In genomic region chr20:11156922-11157321, GRCh38 we compare ENCODE assay signal across 27 cellular contexts.
"Had no signal": no experiment of that assay in that cellular context is flagged by ENCODE, and none has a peak within 500 bp of the region (broad histone marks: within the 10 kb centered on the region; RNA-seq: fewer than 3 reads in every experiment).

No MANE protein-coding gene starts in this region.

- H3K4me3 Mint-ChIP-seq: activated CD4-positive, alpha-beta memory T cell treated with anti-CD3 and anti-CD28 coated beads for 36 hours; activated CD4-positive, alpha-beta T cell treated with anti-CD3 and anti-CD28 coated beads, Interleukin-2, amount 10 ng/mL, durations not matched to agents 24 days and 14 days; activated naive CD8-positive, alpha-beta T cell treated with anti-CD3 and anti-CD28 coated beads, Interleukin-2, amount 50 U/mL, for 24 hours; activated T-cell treated with anti-CD3 and anti-CD28 coated beads, Interleukin-2, amount 50 U/mL, for 4 hours; T-cell had no signal

- H3K36me3 Mint-ChIP-seq: activated CD4-positive, alpha-beta memory T cell treated with anti-CD3 and anti-CD28 coated beads for 36 hours; activated naive CD4-positive, alpha-beta T cell treated with anti-CD3 and anti-CD28 coated beads, Interleukin-2, amount 50 U/mL, for 72 hours; T-cell had no signal

- H3K9me3 ChIP-seq: ascending aorta, body of pancreas had no signal

- ATAC-seq: activated naive CD4-positive, alpha-beta T cell treated with anti-CD3 and anti-CD28 coated beads, Interleukin-2, amount 50 U/mL, for 72 hours; activated naive CD8-positive, alpha-beta T cell treated with anti-CD3 and anti-CD28 coated beads, Interleukin-2, amount 50 U/mL, for 24 hours; activated T-cell treated with anti-CD3 and anti-CD28 coated beads, Interleukin-2, amount 50 U/mL, for 4 hours; body of pancreas; PC-3; T-cell had no signal

- H3K27me3 ChIP-seq: ascending aorta, body of pancreas, cardiac muscle cell had no signal

- FAIRE-seq: RCC 7860, TTC549 had no signal

- H3K9me3 Mint-ChIP-seq: activated CD4-positive, alpha-beta memory T cell treated with anti-CD3 and anti-CD28 coated beads for 36 hours; activated CD4-positive, alpha-beta T cell treated with anti-CD3 and anti-CD28 coated beads, Interleukin-2, amount 10 ng/mL, durations not matched to agents 24 days and 14 days; activated naive CD4-positive, alpha-beta T cell treated with anti-CD3 and anti-CD28 coated beads, Interleukin-2, amount 50 U/mL, for 72 hours; activated T-cell treated with anti-CD3 and anti-CD28 coated beads, Interleukin-2, amount 50 U/mL, for 4 hours had no signal

- H3K27me3 Mint-ChIP-seq: activated CD4-positive, alpha-beta memory T cell treated with anti-CD3 and anti-CD28 coated beads for 36 hours; activated CD4-positive, alpha-beta T cell treated with anti-CD3 and anti-CD28 coated beads, Interleukin-2, amount 10 ng/mL, durations not matched to agents 24 days and 14 days; activated naive CD8-positive, alpha-beta T cell treated with anti-CD3 and anti-CD28 coated beads, Interleukin-2, amount 50 U/mL, for 24 hours; T-cell had no signal

- H3K27ac Mint-ChIP-seq: activated CD4-positive, alpha-beta memory T cell treated with anti-CD3 and anti-CD28 coated beads for 36 hours; activated CD4-positive, alpha-beta T cell treated with anti-CD3 and anti-CD28 coated beads, Interleukin-2, amount 10 ng/mL, durations not matched to agents 24 days and 14 days; activated naive CD4-positive, alpha-beta T cell treated with anti-CD3 and anti-CD28 coated beads, Interleukin-2, amount 50 U/mL, for 72 hours; activated naive CD8-positive, alpha-beta T cell treated with anti-CD3 and anti-CD28 coated beads, Interleukin-2, amount 50 U/mL, for 24 hours; T-cell had no signal

- H3K4me3 ChIP-seq: ascending aorta, body of pancreas, cardiac muscle cell had no signal

- H3K36me3 ChIP-seq: ascending aorta, cardiac muscle cell had no signal

- H3K4me1 Mint-ChIP-seq: activated naive CD8-positive, alpha-beta T cell treated with anti-CD3 and anti-CD28 coated beads, Interleukin-2, amount 50 U/mL, for 24 hours; T-cell had no signal

- DNase-seq: activated CD4-positive, alpha-beta memory T cell treated with anti-CD3 and anti-CD28 coated beads for 36 hours; activated CD4-positive, alpha-beta T cell treated with anti-CD3 and anti-CD28 coated beads for 1 hour; activated CD4-positive, alpha-beta T cell treated with anti-CD3 and anti-CD28 coated beads, Interleukin-2, amount 10 ng/mL, durations not matched to agents 24 days and 14 days; activated CD8-positive, alpha-beta memory T cell treated with anti-CD3 and anti-CD28 coated beads for 24 hours; activated effector memory CD4-positive, alpha-beta T cell treated with anti-CD3 and anti-CD28 coated beads, Interleukin-2, amount 50 U/mL, for 16 hours; activated naive CD4-positive, alpha-beta T cell treated with Interleukin-2 at 50 U/mL for 16 hours; activated naive CD8-positive, alpha-beta T cell treated with anti-CD3 and anti-CD28 coated beads, Interleukin-2, amount 50 U/mL, for 24 hours; activated T-cell treated with anti-CD3 and anti-CD28 coated beads, Interleukin-2, amount 50 U/mL, for 4 hours; amniotic stem cell; body of pancreas; Kasumi-1; KBM-7; NCI-H1048; NCI-H1930; NCI-H2171 treated with DMSO at 0.1 percent for 48 hours; NCI-H226; NCI-H526; PC-3; SHP77 treated with DMSO at 0.1 percent for 48 hours; T-cell; T-helper 2 cell; T1000 had no signal

- H3K27ac ChIP-seq: ascending aorta, cardiac muscle cell had no signal
